Comparison of ENCODE assay signal across 21 cellular contexts in genomic region chr2:31011565-31011964, GRCh38.
DNase-seq lines count a peak whose midpoint lies in the region; FAIRE-seq and TF ChIP-seq lines count a peak whose summit lies in the region.
"Had no signal": no experiment of that assay in that cellular context is flagged by ENCODE, and none has a peak within 500 bp of the region (broad histone marks: within the 10 kb centered on the region; RNA-seq: fewer than 3 reads in every experiment).

No MANE protein-coding gene starts in this region.

- peaks cover 6% of the 10 kb centered on the region for H4K20me1 ChIP-seq in keratinocyte (ENCODE audit: control insufficient read depth, extremely low read depth, insufficient read depth, low read length)

- H3K9me1 ChIP-seq in keratinocyte (ENCODE audit: control insufficient read depth, extremely low read depth, insufficient read depth, low read length), result no peaks in the 10 kb centered on the region

- CTCF ChIA-PET in HEK293 (lab: Yijun Ruan, JAX), result no interaction called here

- H3K27me3 ChIP-seq in keratinocyte (ENCODE audit: control insufficient read depth, extremely low read depth, insufficient read depth, low read length) (no peaks in the 10 kb centered on the region), breast epithelium (no peaks in the 10 kb centered on the region)
- H3K27me3 ChIP-seq: BLaER1 had no signal

- TF ChIP-seq CTCF in HEK293 (tag by site-specific recombination; IDR thresholded peaks at IDR 0.05) (no peak), keratinocyte (optimal IDR thresholded peaks at IDR 0.05 in 1 of 3, IDR thresholded peaks at IDR 0.05 in 1 of 3, conservative IDR thresholded peaks at IDR 0.05 in 1 of 3; ENCODE audit: extremely low read depth in 1 of 3, insufficient read depth in 2 of 3, low read length in 3 of 3) (no peak), breast epithelium (IDR thresholded peaks at IDR 0.05) (no peak)

- dilution Hi-C loops in keratinocyte (cut with MboI; ENCODE audit: extremely low pct_ligation_motif_present, low sequenced_read_pairs), result no loop called here

- TF ChIP-seq POLR2A in breast epithelium (IDR thresholded peaks at IDR 0.05), result no peak

- intact Hi-C loops in breast epithelium (cut with DNase I; ENCODE audit: low total_unique reads), result no loop called here

- H3K4me3 ChIP-seq in HEK293 (ENCODE audit: low read depth, low read length) (no peak overlapping the region), keratinocyte (ENCODE audit: control insufficient read depth in 2 of 3, extremely low read depth in 1 of 3, insufficient read depth in 2 of 3, low read depth in 1 of 3, low read length in 3 of 3) (no peak overlapping the region), breast epithelium (no peak overlapping the region)
- H3K4me3 ChIP-seq: BLaER1, HAP-1, SJCRH30 had no signal

- POLR2A ChIA-PET in HEK293 (lab: Yijun Ruan, JAX), result no interaction called here

- H2AFZ ChIP-seq in keratinocyte (ENCODE audit: control insufficient read depth, low read length), result no peak overlapping the region

- H3K4me2 ChIP-seq in keratinocyte (ENCODE audit: control insufficient read depth, extremely low read depth, insufficient read depth, low read depth, low read length), result no peak overlapping the region
- H3K4me2 ChIP-seq: BLaER1, KMS-11 had no signal

- H3K27ac ChIP-seq in HEK293 (ENCODE audit: extremely low read depth, low read depth, low read length) (no peak overlapping the region), keratinocyte (ENCODE audit: control insufficient read depth, insufficient read depth, low read length) (no peak overlapping the region), breast epithelium (no peak overlapping the region)
- H3K27ac ChIP-seq: BLaER1, KMS-11, SJCRH30 had no signal

- H3K36me3 ChIP-seq in HEK293 (ENCODE audit: control insufficient read depth in 2 of 2, insufficient read depth in 1 of 2, low read length in 2 of 2), result no peaks in the 10 kb centered on the region
- H3K36me3 ChIP-seq in keratinocyte (ENCODE audit: control insufficient read depth in 2 of 2, extremely low read depth in 1 of 2, insufficient read depth in 2 of 2, low read length in 2 of 2), result no peaks in the 10 kb centered on the region
- no peaks in the 10 kb centered on the region for H3K36me3 ChIP-seq in breast epithelium
- H3K36me3 ChIP-seq: HAP-1, SJCRH30 had no signal

- H3K9me3 ChIP-seq in HEK293 (ENCODE audit: control insufficient read depth, insufficient read depth, low read depth, low read length), result no peaks in the 10 kb centered on the region
- H3K9me3 ChIP-seq in keratinocyte (ENCODE audit: control insufficient read depth, low read depth, low read length), result no peaks in the 10 kb centered on the region
- no peaks in the 10 kb centered on the region for H3K9me3 ChIP-seq in breast epithelium
- H3K9me3 ChIP-seq: BLaER1, Caco-2, HAP-1, SJCRH30 had no signal

- H3K4me1 ChIP-seq in HEK293 (ENCODE audit: control insufficient read depth, insufficient read depth, low read length) (peaks cover 3% of the 10 kb centered on the region; the same call in 1 of the 2 replicates), keratinocyte (ENCODE audit: control insufficient read depth, extremely low read depth, insufficient read depth, low read length) (peaks cover 19% of the 10 kb centered on the region), breast epithelium (no peaks in the 10 kb centered on the region)
- H3K4me1 ChIP-seq: Caco-2, HAP-1, SJCRH30 had no signal

- DNase-seq in COR-L47 (lab: John Stamatoyannopoulos, UW) (peak; percentile 94), NCI-H345 treated with DMSO at 0.1 percent for 48 hours (lab: John Stamatoyannopoulos, UW; ENCODE audit: unreplicated experiment) (peak; percentile 96), keratinocyte (ENCODE audit: low read depth, low spot score) (no peak), occipital lobe (lab: John Stamatoyannopoulos, UW) (no peak), breast epithelium (ENCODE audit: low spot score in 2 of 2) (no peak), medulla oblongata (ENCODE audit: extremely low spot score) (no peak)
- DNase-seq: ACHN; Caco-2; CD4-positive, alpha-beta T cell; DMS 273 treated with DMSO at 0.1 percent for 48 hours; NCI-H1105 treated with DMSO at 0.1 percent for 48 hours; NCI-H187 treated with DMSO at 0.1 percent for 48 hours; NCI-H2227 treated with DMSO at 0.1 percent for 48 hours; NCI-H526; SJCRH30; T-helper 1 cell had no signal

- no peak overlapping the region for H3K9ac ChIP-seq in keratinocyte (ENCODE audit: control insufficient read depth, extremely low read depth, insufficient read depth, low read length)
- H3K9ac ChIP-seq: BLaER1, KMS-11 had no signal

- peaks cover 2% of the 10 kb centered on the region for H3K79me2 ChIP-seq in keratinocyte (ENCODE audit: control insufficient read depth, insufficient read depth, low read length)

- peak; percentile 13 for FAIRE-seq in keratinocyte (lab: Jason Lieb, UNC)
- FAIRE-seq: GM12891 had no signal

TF ChIP-seq in HEK293, 187 proteins besides CTCF, POLR2A, EP300 and RAD21 (continues in another document):
- TF ChIP-seq FEZF1 (tag by site-specific recombination; IDR thresholded peaks at IDR 0.05) (0 out of 2 replicates have a peak, but pooled peaks have one; percentile 29), ZNF292 (tag by site-specific recombination; IDR thresholded peaks at IDR 0.05; ENCODE audit: borderline replicate concordance, low read depth) (no peak), YY2 (tag by site-specific recombination; IDR thresholded peaks at IDR 0.05) (no peak), ZNF549 (tag by site-specific recombination; IDR thresholded peaks at IDR 0.05) (no peak), ZNF544 (tag by site-specific recombination; IDR thresholded peaks at IDR 0.05) (no peak), ZNF600 (tag by site-specific recombination; IDR thresholded peaks at IDR 0.05) (peak; percentile 32; the same call in 1 of the 2 replicates), YY1 (tag by site-specific recombination; IDR thresholded peaks at IDR 0.05) (peak; percentile 48; the same call in 1 of the 2 replicates), ZNF561 (tag by site-specific recombination; IDR thresholded peaks at IDR 0.05; ENCODE audit: borderline replicate concordance) (no peak), SCRT2 (tag by site-specific recombination; IDR thresholded peaks at IDR 0.05) (no peak), ZNF596 (tag by site-specific recombination; IDR thresholded peaks at IDR 0.05) (no peak), ZNF423 (tag by site-specific recombination; IDR thresholded peaks at IDR 0.05) (peak; percentile 98), ZNF335 (tag by site-specific recombination; conservative IDR thresholded peaks at IDR 0.05) (no peak), ZNF560 (tag by site-specific recombination; IDR thresholded peaks at IDR 0.05; ENCODE audit: borderline replicate concordance) (no peak), ZNF704 (tag by site-specific recombination; IDR thresholded peaks at IDR 0.05) (no peak), ZIC2 (tag by site-specific recombination; IDR thresholded peaks at IDR 0.05) (peak; percentile 99), ZNF785 (tag by site-specific recombination; IDR thresholded peaks at IDR 0.05) (no peak), SETDB1 (IDR thresholded peaks at IDR 0.05; ENCODE audit: insufficient read length, low read length) (no peak), PRDM6 (tag by site-specific recombination; IDR thresholded peaks at IDR 0.05) (no peak), ZBTB10 (tag by site-specific recombination; IDR thresholded peaks at IDR 0.05) (no peak)

Comparison
In these comparisons a context has a peak if more than half of its experiments do, and no peak if none do; other contexts are left out.
1. DNase-seq: peak in COR-L47 (single experiment) and NCI-H345 treated with DMSO at 0.1 percent for 48 hours (single experiment); none in keratinocyte (single experiment), occipital lobe (single experiment), breast epithelium (0 of 2) and medulla oblongata (single experiment).